In genomic region chr7:87580636-87581035, GRCh38 we compare ENCODE assay signal across 24 cellular contexts. TPM values are rescaled to one million over a fixed set of nuclear protein-coding genes. Genes with fewer than 3 reads are reported as not detected.
DNase-seq lines count a peak whose midpoint lies in the region; ATAC-seq, FAIRE-seq and TF ChIP-seq lines count a peak whose summit lies in the region.
"Had no signal": no experiment of that assay in that cellular context is flagged by ENCODE, and none has a peak within 500 bp of the region (broad histone marks: within the 10 kb centered on the region; RNA-seq: fewer than 3 reads in every experiment).

No MANE protein-coding gene starts in this region.

- H3K27ac ChIP-seq in right cardiac atrium (ENCODE audit: low read length) = no peak overlapping the region
- H3K27ac ChIP-seq: GM23248 had no signal

- H3K27ac Mint-ChIP-seq in T-helper 2 cell treated with Interferon-gamma antibody and Interleukin-4, amounts not matched to agents 5 μg/mL and 100 μg/mL, for 36 hours = no peak overlapping the region
- H3K27ac Mint-ChIP-seq: CD4-positive, CD25-positive, alpha-beta regulatory T cell; CD8-positive, alpha-beta memory T cell; HFFc6; IgD-negative memory B cell had no signal

- DNase-seq in bronchial epithelial cell (ENCODE audit: low read depth) (peak; percentile 12), kidney glomerular epithelial cell (lab: John Stamatoyannopoulos, UW) (peak; percentile 23), renal cortical epithelial cell (ENCODE audit: low read depth) (peak; percentile 82), GM03348 (ENCODE audit: low spot score) (no peak), right cardiac atrium (no peak), NCI-H2029 treated with DMSO at 0.1 percent for 48 hours (lab: John Stamatoyannopoulos, UW) (no peak)
- DNase-seq in T-helper 2 cell treated with Interferon-gamma antibody and Interleukin-4, amounts not matched to agents 5 μg/mL and 100 μg/mL, for 36 hours (ENCODE audit: low spot score) = no peak
- DNase-seq: ACHN; BE2C; C1 segment of cervical spinal cord; CD4-positive, CD25-positive, alpha-beta regulatory T cell; CD8-positive, alpha-beta memory T cell; COR-L47; DMS 273 treated with DMSO at 0.1 percent for 48 hours; GM23248; H7; HFFc6 had no signal

- no peaks in the 10 kb centered on the region for H3K4me1 Mint-ChIP-seq in T-helper 2 cell treated with Interferon-gamma antibody and Interleukin-4, amounts not matched to agents 5 μg/mL and 100 μg/mL, for 36 hours (ENCODE audit: low read depth)
- H3K4me1 Mint-ChIP-seq: CD4-positive, CD25-positive, alpha-beta regulatory T cell had no signal

- intact Hi-C loops in right cardiac atrium (cut with DNase I) = no loop called here

- H3K9me3 Mint-ChIP-seq in T-helper 2 cell treated with Interferon-gamma antibody and Interleukin-4, amounts not matched to agents 5 μg/mL and 100 μg/mL, for 36 hours = peaks cover 4% of the 10 kb centered on the region
- H3K9me3 Mint-ChIP-seq: CD4-positive, CD25-positive, alpha-beta regulatory T cell; CD8-positive, alpha-beta memory T cell had no signal

- no peaks in the 10 kb centered on the region for H3K27me3 ChIP-seq in bronchial epithelial cell (ENCODE audit: control insufficient read depth, insufficient read depth, low read length)
- H3K27me3 ChIP-seq in right cardiac atrium (ENCODE audit: control insufficient read depth, insufficient read depth) = no peaks in the 10 kb centered on the region
- H3K27me3 ChIP-seq: BE2C had no signal

- TF ChIP-seq CTCF in bronchial epithelial cell (IDR thresholded peaks at IDR 0.05; ENCODE audit: insufficient read depth, low read length, severe bottlenecking) = no peak

- 91% methylated on average over 1 of the region's 1 CpG for WGBS in right cardiac atrium

- H3K4me3 ChIP-seq in bronchial epithelial cell (ENCODE audit: low read depth, low read length) (no peak overlapping the region), right cardiac atrium (ENCODE audit: low read length) (no peak overlapping the region)
- H3K4me3 ChIP-seq: GM23248 had no signal

- H3K4me3 Mint-ChIP-seq in T-helper 2 cell treated with Interferon-gamma antibody and Interleukin-4, amounts not matched to agents 5 μg/mL and 100 μg/mL, for 36 hours = no peak overlapping the region
- H3K4me3 Mint-ChIP-seq: CD4-positive, CD25-positive, alpha-beta regulatory T cell; HFFc6; IgD-negative memory B cell had no signal

- H3K36me3 Mint-ChIP-seq in T-helper 2 cell treated with Interferon-gamma antibody and Interleukin-4, amounts not matched to agents 5 μg/mL and 100 μg/mL, for 36 hours (ENCODE audit: low read depth) = no peaks in the 10 kb centered on the region
- H3K36me3 Mint-ChIP-seq: CD4-positive, CD25-positive, alpha-beta regulatory T cell had no signal

- no peaks in the 10 kb centered on the region for H3K9me3 ChIP-seq in right cardiac atrium (ENCODE audit: control insufficient read depth, low read length)
- H3K9me3 ChIP-seq: BE2C had no signal

- FAIRE-seq in bronchial epithelial cell (lab: Jason Lieb, UNC) = no peak
- FAIRE-seq: A204.1, G401.6, GM12892, GM18507, HepG2 had no signal

- H3K36me3 ChIP-seq in bronchial epithelial cell (ENCODE audit: control insufficient read depth, insufficient read depth, low read length) = no peaks in the 10 kb centered on the region

- ATAC-seq in right cardiac atrium = no peak
- ATAC-seq: HCT116, HepG2 had no signal

- no peaks in the 10 kb centered on the region for H3K27me3 Mint-ChIP-seq in T-helper 2 cell treated with Interferon-gamma antibody and Interleukin-4, amounts not matched to agents 5 μg/mL and 100 μg/mL, for 36 hours (ENCODE audit: low read depth)

- H3K4me1 ChIP-seq in right cardiac atrium (ENCODE audit: control insufficient read depth, insufficient read depth, low read length) = no peaks in the 10 kb centered on the region
- H3K4me1 ChIP-seq: BE2C had no signal

RNA-seq across cellular contexts. Expression of gene ABCB1, which starts 20.0 kb away (rescaled TPM):
- total RNA-seq in bronchial epithelial cell (under 0.01 TPM in 1 of 2 replicates, not detected in the other), renal cortical epithelial cell (60.6 and 723 TPM in 2 replicates), right cardiac atrium (1 to 10 TPM in 2 of 4 donors, under 1 TPM in 2; 0.51 to 3.3 (median 1.8) TPM)
- polyA plus RNA-seq in right cardiac atrium = 0.50 TPM
- total RNA-seq: H7 had no signal

RNA-seq across cellular contexts. Expression of gene RUNDC3B, which starts 47.6 kb away (rescaled TPM):
- total RNA-seq in bronchial epithelial cell (0.13 TPM in 1 of 2 replicates, not detected in the other), renal cortical epithelial cell (0.52 and 1.8 TPM in 2 replicates), right cardiac atrium (1 to 10 TPM in 3 of 4 donors, under 1 TPM in 1; 0.82 to 6.1 (median 2.1) TPM)
- polyA plus RNA-seq in right cardiac atrium = 0.43 TPM
- total RNA-seq: CD4-positive, CD25-positive, alpha-beta regulatory T cell had no signal

Comparison
In these comparisons a context has a peak if more than half of its experiments do, and no peak if none do; other contexts are left out.
1. DNase-seq: peak in bronchial epithelial cell (single experiment), kidney glomerular epithelial cell (single experiment) and renal cortical epithelial cell (single experiment); none in GM03348 (single experiment), T-helper 2 cell treated with Interferon-gamma antibody and Interleukin-4, amounts not matched to agents 5 μg/mL and 100 μg/mL, for 36 hours (single experiment), right cardiac atrium (0 of 3) and NCI-H2029 treated with DMSO at 0.1 percent for 48 hours (single experiment).
2. RNA of gene ABCB1, which starts 20.0 kb away (total RNA-seq): 60.6 to 723 TPM in renal cortical epithelial cell; 0.51 to 3.3 TPM in right cardiac atrium and under 0.01 TPM in bronchial epithelial cell; every median in the first group is over 10 times any median in the second.